In the genomic region with DNA sequence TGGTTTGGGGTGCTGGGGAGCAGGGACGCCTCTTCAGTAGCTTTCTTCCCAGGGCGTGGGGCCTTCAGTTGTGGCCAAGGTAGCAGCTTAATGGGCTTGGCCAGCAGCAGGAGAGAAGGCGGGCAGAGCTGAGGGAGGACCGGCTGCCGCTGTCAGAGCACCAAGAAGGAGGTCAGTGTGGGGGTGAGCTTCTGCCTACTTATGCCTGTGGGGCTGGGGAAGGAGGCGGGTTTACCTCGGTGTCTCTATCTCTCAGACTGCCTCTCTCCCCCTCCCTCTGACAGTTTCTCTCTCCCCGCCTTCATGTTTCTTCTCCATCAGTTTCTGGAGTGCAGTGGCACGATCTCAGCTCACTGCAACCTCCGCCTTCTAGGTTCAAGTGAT, we compare ENCODE assay signal across 27 cellular contexts. TPM values are rescaled to one million over a fixed set of nuclear protein-coding genes. Genes with fewer than 3 reads are reported as not detected.
DNase-seq lines count a peak whose midpoint lies in the region; TF ChIP-seq lines count a peak whose summit lies in the region.
"Had no signal": no experiment of that assay in that cellular context is flagged by ENCODE, and none has a peak within 500 bp of the region (broad histone marks: within the 10 kb centered on the region; RNA-seq: fewer than 3 reads in every experiment).

A gene with protein sequence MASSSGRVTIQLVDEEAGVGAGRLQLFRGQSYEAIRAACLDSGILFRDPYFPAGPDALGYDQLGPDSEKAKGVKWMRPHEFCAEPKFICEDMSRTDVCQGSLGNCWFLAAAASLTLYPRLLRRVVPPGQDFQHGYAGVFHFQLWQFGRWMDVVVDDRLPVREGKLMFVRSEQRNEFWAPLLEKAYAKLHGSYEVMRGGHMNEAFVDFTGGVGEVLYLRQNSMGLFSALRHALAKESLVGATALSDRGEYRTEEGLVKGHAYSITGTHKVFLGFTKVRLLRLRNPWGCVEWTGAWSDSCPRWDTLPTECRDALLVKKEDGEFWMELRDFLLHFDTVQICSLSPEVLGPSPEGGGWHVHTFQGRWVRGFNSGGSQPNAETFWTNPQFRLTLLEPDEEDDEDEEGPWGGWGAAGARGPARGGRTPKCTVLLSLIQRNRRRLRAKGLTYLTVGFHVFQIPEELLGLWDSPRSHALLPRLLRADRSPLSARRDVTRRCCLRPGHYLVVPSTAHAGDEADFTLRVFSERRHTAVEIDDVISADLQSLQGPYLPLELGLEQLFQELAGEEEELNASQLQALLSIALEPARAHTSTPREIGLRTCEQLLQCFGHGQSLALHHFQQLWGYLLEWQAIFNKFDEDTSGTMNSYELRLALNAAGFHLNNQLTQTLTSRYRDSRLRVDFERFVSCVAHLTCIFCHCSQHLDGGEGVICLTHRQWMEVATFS (minus strand): TSS at position 177 of the 384 bp plus-strand sequence. CDS start 309 bp downstream, outside the sequence.

- TF ChIP-seq CTCF in HEK293 (tag by site-specific recombination; IDR thresholded peaks at IDR 0.05) = no peak
- no peak for TF ChIP-seq CTCF in hepatocyte (IDR thresholded peaks at IDR 0.05; ENCODE audit: poor library complexity)
- no peak for TF ChIP-seq CTCF in spleen (IDR thresholded peaks at IDR 0.05 in 8 of 11, conservative IDR thresholded peaks at IDR 0.05 in 3 of 11)
- no peak for TF ChIP-seq CTCF in GM13976 (IDR thresholded peaks at IDR 0.05; ENCODE audit: borderline replicate concordance, control extremely low read depth, extremely low read depth, insufficient read depth, missing control alignments)

- H3K27me3 Mint-ChIP-seq in activated CD4-positive, alpha-beta memory T cell treated with anti-CD3 and anti-CD28 coated beads, Interleukin-2, amount 10 ng/mL, durations not matched to agents 7 days and 5 days = no peaks in the 10 kb centered on the region
- H3K27me3 Mint-ChIP-seq in activated CD4-positive, alpha-beta memory T cell treated with anti-CD3 and anti-CD28 coated beads for 36 hours = no peaks in the 10 kb centered on the region

- no peak within 1 kb of the TSS for H3K4me3 Mint-ChIP-seq in activated CD4-positive, alpha-beta memory T cell treated with anti-CD3 and anti-CD28 coated beads, Interleukin-2, amount 10 ng/mL, durations not matched to agents 7 days and 5 days
- H3K4me3 Mint-ChIP-seq in activated CD4-positive, alpha-beta memory T cell treated with anti-CD3 and anti-CD28 coated beads for 36 hours = no peak within 1 kb of the TSS
- H3K4me3 Mint-ChIP-seq: neural crest cell had no signal

- H3K4me1 Mint-ChIP-seq in activated CD4-positive, alpha-beta memory T cell treated with anti-CD3 and anti-CD28 coated beads, Interleukin-2, amount 10 ng/mL, durations not matched to agents 7 days and 5 days = peaks cover 15% of the 10 kb centered on the region
- H3K4me1 Mint-ChIP-seq in activated CD4-positive, alpha-beta memory T cell treated with anti-CD3 and anti-CD28 coated beads for 36 hours (ENCODE audit: low read depth) = peaks cover 6% of the 10 kb centered on the region
- H3K4me1 Mint-ChIP-seq: neural crest cell had no signal

- POLR2A ChIA-PET in activated CD4-positive, alpha-beta memory T cell treated with anti-CD3 and anti-CD28 coated beads, Interleukin-2, amount 10 ng/mL, durations not matched to agents 7 days and 5 days (lab: Charles Lee) = no interaction called here
- POLR2A ChIA-PET in activated CD4-positive, alpha-beta memory T cell treated with anti-CD3 and anti-CD28 coated beads for 36 hours (lab: Charles Lee) = no interaction called here
- POLR2A ChIA-PET in HEK293 (lab: Yijun Ruan, JAX) = no interaction called here

- no peak within 1 kb of the TSS for H3K27ac Mint-ChIP-seq in activated CD4-positive, alpha-beta memory T cell treated with anti-CD3 and anti-CD28 coated beads, Interleukin-2, amount 10 ng/mL, durations not matched to agents 7 days and 5 days
- H3K27ac Mint-ChIP-seq in activated CD4-positive, alpha-beta memory T cell treated with anti-CD3 and anti-CD28 coated beads for 36 hours = no peak within 1 kb of the TSS

- CTCF ChIA-PET in activated CD4-positive, alpha-beta memory T cell treated with anti-CD3 and anti-CD28 coated beads, Interleukin-2, amount 10 ng/mL, durations not matched to agents 7 days and 5 days (lab: Charles Lee) = interaction anchor here (1.3 to 1.4 kb wide), 2 partner anchors 9 to 186 kb away, joined by 3 to 4 read pairs; a partner anchor contains a TSS
- CTCF ChIA-PET in activated CD4-positive, alpha-beta memory T cell treated with anti-CD3 and anti-CD28 coated beads for 36 hours (lab: Charles Lee) = interaction anchor here (1.3 kb wide), 1 partner anchor 186 kb away, joined by 3 read pairs; a partner anchor contains a TSS
- CTCF ChIA-PET in HEK293 (lab: Yijun Ruan, JAX) = interaction anchor here (0.6 to 2.3 kb wide), 4 partner anchors 17 to 337 kb away, joined by 3 to 8 read pairs (median 4); a partner anchor contains a TSS

- H3K27ac ChIP-seq in HEK293 (ENCODE audit: extremely low read depth, low read depth, low read length) = no peak within 1 kb of the TSS
- H3K27ac ChIP-seq in hepatocyte = no peak within 1 kb of the TSS
- no peak within 1 kb of the TSS for H3K27ac ChIP-seq in spleen
- H3K27ac ChIP-seq: BLaER1, gastrocnemius medialis, KMS-11, skin epidermis, transverse colon had no signal

- H3K4me2 ChIP-seq in hepatocyte = no peak within 1 kb of the TSS
- H3K4me2 ChIP-seq: BLaER1, KMS-11 had no signal

- H3K4me1 ChIP-seq in HEK293 (ENCODE audit: control insufficient read depth, insufficient read depth, low read length) = no peaks in the 10 kb centered on the region; the same call in 1 of the 2 replicates
- no peaks in the 10 kb centered on the region for H3K4me1 ChIP-seq in hepatocyte (ENCODE audit: insufficient read depth)
- H3K4me1 ChIP-seq in spleen = peaks cover 0 to 17% (median 2%) of the 10 kb centered on the region in 6 donors
- H3K4me1 ChIP-seq: BLaER1, gastrocnemius medialis, transverse colon had no signal

- intact Hi-C loops in activated CD4-positive, alpha-beta memory T cell treated with anti-CD3 and anti-CD28 coated beads for 36 hours (cut with micrococcal nuclease) = no loop called here
- intact Hi-C loops in spleen (cut with DNase I; ENCODE audit: low total_unique reads) = no loop called here

- in situ Hi-C loops in GM13976 (cut with MboI; ENCODE audit: low sequenced_read_pairs, unreplicated experiment) = no loop called here

- H2AFZ ChIP-seq in hepatocyte = no peak within 1 kb of the TSS

- H3K36me3 ChIP-seq in HEK293 (ENCODE audit: control insufficient read depth in 2 of 2, insufficient read depth in 1 of 2, low read length in 2 of 2) = no peaks in the 10 kb centered on the region; a peak in 1 of 3 replicates
- no peaks in the 10 kb centered on the region for H3K36me3 ChIP-seq in hepatocyte (replicated peaks; ENCODE audit: insufficient read depth, low read depth)
- no peaks in the 10 kb centered on the region for H3K36me3 ChIP-seq in spleen
- H3K36me3 ChIP-seq: BLaER1, gastrocnemius medialis, transverse colon had no signal

- H3K36me3 Mint-ChIP-seq in activated CD4-positive, alpha-beta memory T cell treated with anti-CD3 and anti-CD28 coated beads, Interleukin-2, amount 10 ng/mL, durations not matched to agents 7 days and 5 days (ENCODE audit: low read depth) = no peaks in the 10 kb centered on the region
- no peaks in the 10 kb centered on the region for H3K36me3 Mint-ChIP-seq in activated CD4-positive, alpha-beta memory T cell treated with anti-CD3 and anti-CD28 coated beads for 36 hours

- no peaks in the 10 kb centered on the region for H4K20me1 ChIP-seq in hepatocyte (ENCODE audit: insufficient read depth, poor library complexity, severe bottlenecking)
- H4K20me1 ChIP-seq: BLaER1 had no signal

- no peaks in the 10 kb centered on the region for H3K79me2 ChIP-seq in hepatocyte

- H3K4me3 ChIP-seq in HEK293 (ENCODE audit: low read depth, low read length) = no peak within 1 kb of the TSS
- H3K4me3 ChIP-seq in hepatocyte = no peak within 1 kb of the TSS
- no peak within 1 kb of the TSS for H3K4me3 ChIP-seq in spleen
- H3K4me3 ChIP-seq: BLaER1, gastrocnemius medialis, skin epidermis, transverse colon had no signal

- H3K9me3 Mint-ChIP-seq in activated CD4-positive, alpha-beta memory T cell treated with anti-CD3 and anti-CD28 coated beads, Interleukin-2, amount 10 ng/mL, durations not matched to agents 7 days and 5 days = no peaks in the 10 kb centered on the region
- H3K9me3 Mint-ChIP-seq in activated CD4-positive, alpha-beta memory T cell treated with anti-CD3 and anti-CD28 coated beads for 36 hours = no peaks in the 10 kb centered on the region
- H3K9me3 Mint-ChIP-seq: neural crest cell had no signal

- no peaks in the 10 kb centered on the region for H3K9me2 ChIP-seq in hepatocyte (replicated peaks; ENCODE audit: insufficient read depth)

- no peak for DNase-seq in activated CD4-positive, alpha-beta memory T cell treated with anti-CD3 and anti-CD28 coated beads, Interleukin-2, amount 10 ng/mL, durations not matched to agents 7 days and 5 days
- no peak for DNase-seq in activated CD4-positive, alpha-beta memory T cell treated with anti-CD3 and anti-CD28 coated beads for 36 hours
- DNase-seq in hepatocyte (ENCODE audit: low spot score) (no peak), spleen (no peak), RKO (ENCODE audit: low spot score) (no peak), NCI-H146 (lab: John Stamatoyannopoulos, UW) (no peak), GM13976 (ENCODE audit: low spot score) (no peak)
- DNase-seq: activated naive CD4-positive, alpha-beta T cell treated with Interleukin-2 at 50 U/mL for 16 hours; activated T-cell treated with anti-CD3 and anti-CD28 coated beads for 4 hours; cerebellar nuclear complex; effector CD4-positive, alpha-beta T cell; gastrocnemius medialis; MV-4-11; NCI-H187; NCI-H748 treated with DMSO at 0.1 percent for 48 hours; OCI-M1; SHP77 treated with DMSO at 0.1 percent for 48 hours; stimulated activated CD4-positive, alpha-beta T cell treated with anti-CD3 and anti-CD28 coated beads, Interleukin-2, amount 100 ng/mL, for 48 hours; stimulated activated naive CD8-positive, alpha-beta T cell treated with anti-CD3 and anti-CD28 coated beads, Interleukin-15, Interleukin-2, amounts not matched to agents 100 U/mL and 50 U/mL, for 24 hours; T-helper 1 cell; transverse colon had no signal

- no peak for TF ChIP-seq POLR2A in spleen (IDR thresholded peaks at IDR 0.05)

- H3K9me3 ChIP-seq in HEK293 (ENCODE audit: control insufficient read depth, insufficient read depth, low read depth, low read length) (no peaks in the 10 kb centered on the region), hepatocyte (ENCODE audit: low read depth) (no peaks in the 10 kb centered on the region), spleen (no peaks in the 10 kb centered on the region)
- H3K9me3 ChIP-seq: BLaER1, gastrocnemius medialis, transverse colon had no signal

- H3K27me3 ChIP-seq in hepatocyte (no peaks in the 10 kb centered on the region), spleen (replicated peaks in 1 of 7) (no peaks in the 10 kb centered on the region)
- H3K27me3 ChIP-seq: BLaER1, gastrocnemius medialis, transverse colon had no signal

- 90% methylated on average over 10 of the region's 10 CpGs for WGBS in hepatocyte (ENCODE audit: low lambda C conversion rate, missing lambda C conversion rate)
- 82 to 93% (median 87%) methylated on average over 10 of the region's 10 CpGs for WGBS in spleen, 5 donors

RNA-seq across cellular contexts. Expression of the gene that starts here (rescaled TPM):
- total RNA-seq in activated CD4-positive, alpha-beta memory T cell treated with anti-CD3 and anti-CD28 coated beads, Interleukin-2, amount 10 ng/mL, durations not matched to agents 7 days and 5 days = 10 to 100 TPM; 22.9 to 24.9 TPM
- total RNA-seq in activated CD4-positive, alpha-beta memory T cell treated with anti-CD3 and anti-CD28 coated beads for 36 hours = 1 to 10 TPM; 7.1 to 9.0 TPM
- total RNA-seq in hepatocyte = 12.5 and 26.6 TPM in 2 replicates
- polyA plus RNA-seq in hepatocyte = 24.3 and 38.9 TPM in 2 replicates
- total RNA-seq in spleen = 10 to 100 TPM in 5 of 7 donors, 1 to 10 TPM in 2; 9.0 to 25.6 (median 12.6) TPM
- 10 to 100 TPM; 15.2 to 33.3 (median 29.1) TPM for polyA plus RNA-seq in spleen
- total RNA-seq: A172, neural crest cell had no signal
